In genomic region chr12:51405801-51406207, GRCh38 we compare ENCODE assay signal across 36 cellular contexts. TPM values are rescaled to one million over a fixed set of nuclear protein-coding genes. Genes with fewer than 3 reads are reported as not detected.
A peak's percentile ranks its signal among the peaks of the same experiment; 100 is the strongest.
DNase-seq lines count a peak whose midpoint lies in the region; ATAC-seq and TF ChIP-seq lines count a peak whose summit lies in the region.
"Had no signal": no experiment of that assay in that cellular context is flagged by ENCODE, and none has a peak within 500 bp of the region (broad histone marks: within the 10 kb centered on the region; RNA-seq: fewer than 3 reads in every experiment).

No MANE protein-coding gene starts in this region.

- no peak overlapping the region for H3K4me3 ChIP-seq in BE2C (ENCODE audit: low read depth, low read length)
- H3K4me3 ChIP-seq in LNCaP clone FGC (ENCODE audit: low read depth, low read length) = no peak overlapping the region
- H3K4me3 ChIP-seq in body of pancreas = no peak overlapping the region
- H3K4me3 ChIP-seq in mucosa of stomach (ENCODE audit: low read length) = no peak overlapping the region
- no peak overlapping the region for H3K4me3 ChIP-seq in Karpas-422 (ENCODE audit: low read length)
- H3K4me3 ChIP-seq: BLaER1, gastrocnemius medialis, HAP-1, smooth muscle cell, thyroid gland had no signal

- no peaks in the 10 kb centered on the region for H3K36me3 ChIP-seq in BE2C
- no peaks in the 10 kb centered on the region for H3K36me3 ChIP-seq in body of pancreas (replicated peaks in 1 of 2; ENCODE audit: insufficient read depth in 1 of 2, low read depth in 2 of 2)
- H3K36me3 ChIP-seq in mucosa of stomach (ENCODE audit: control insufficient read depth, insufficient read depth, low read length) = no peaks in the 10 kb centered on the region
- H3K36me3 ChIP-seq in Karpas-422 (ENCODE audit: insufficient read depth, low read length) = no peaks in the 10 kb centered on the region
- H3K36me3 ChIP-seq: BLaER1, gastrocnemius medialis, HAP-1, thyroid gland, WERI-Rb-1 had no signal

- no peak overlapping the region for H3K27ac Mint-ChIP-seq in T-cell
- H3K27ac Mint-ChIP-seq: nephron had no signal

- POLR2A ChIA-PET in T-cell (lab: Charles Lee) = no interaction called here

- DNase-seq in BE2C = peak; percentile 81
- DNase-seq in LNCaP clone FGC (ENCODE audit: low read depth) = peak; percentile 34
- no peak for DNase-seq in body of pancreas
- DNase-seq in T-cell = no peak
- no peak for DNase-seq in Karpas-422
- no peak for DNase-seq in left lobe of liver (ENCODE audit: low spot score)
- no peak for DNase-seq in Right ventricle myocardium inferior (ENCODE audit: missing footprints)
- DNase-seq: ACHN; activated CD4-positive, alpha-beta T cell treated with anti-CD3 and anti-CD28 coated beads for 48 hours; activated CD8-positive, alpha-beta memory T cell treated with anti-CD3 and anti-CD28 coated beads for 24 hours; activated effector memory CD4-positive, alpha-beta T cell treated with anti-CD3 and anti-CD28 coated beads, Interleukin-2, amount 50 U/mL, for 16 hours; activated T-cell treated with anti-CD3 and anti-CD28 coated beads, Interleukin-2, amount 50 U/mL, for 1 hour; central memory CD4-positive, alpha-beta T cell; COR-L47; dermis blood vessel endothelial cell; gastrocnemius medialis; left ventricle myocardium superior; midbrain; MV-4-11; NCI-H226; retina; stimulated activated CD4-positive, alpha-beta T cell treated with anti-CD3 and anti-CD28 coated beads, Interleukin-1b, Interleukin-23, amount 100 ng/mL, for 48 hours; stimulated activated CD8-positive, alpha-beta memory T cell treated with anti-CD3 and anti-CD28 coated beads, Interleukin-4, amount 100 ng/mL, for 48 hours; stimulated activated naive CD8-positive, alpha-beta T cell treated with anti-CD3 and anti-CD28 coated beads, Interleukin-15, amount 100 ng/mL, for 72 hours; T-helper 9 cell; thyroid gland; WERI-Rb-1 had no signal

- H3K36me3 Mint-ChIP-seq in T-cell = no peaks in the 10 kb centered on the region

- CTCF ChIA-PET in T-cell (lab: Charles Lee) = no interaction called here

- H3K27me3 ChIP-seq in BE2C (no peaks in the 10 kb centered on the region), body of pancreas (no peaks in the 10 kb centered on the region), mucosa of stomach (ENCODE audit: control insufficient read depth, insufficient read depth, low read length) (no peaks in the 10 kb centered on the region), Karpas-422 (ENCODE audit: low read length) (no peaks in the 10 kb centered on the region)
- H3K27me3 ChIP-seq: BLaER1, gastrocnemius medialis, thyroid gland had no signal

- no peak overlapping the region for H3K27ac ChIP-seq in body of pancreas
- H3K27ac ChIP-seq in Karpas-422 (ENCODE audit: low read length) = no peak overlapping the region
- H3K27ac ChIP-seq: BLaER1, gastrocnemius medialis, KMS-11, RWPE1, thyroid gland, WERI-Rb-1 had no signal

- H3K9me2 ChIP-seq in Karpas-422 (replicated peaks; ENCODE audit: insufficient read depth, low read length) = no peaks in the 10 kb centered on the region

- no peak for TF ChIP-seq CTCF in BE2C (IDR thresholded peaks at IDR 0.05; ENCODE audit: low read depth, low read length)
- no peak for TF ChIP-seq CTCF in LNCaP clone FGC (IDR thresholded peaks at IDR 0.05; ENCODE audit: control insufficient read depth, extremely low read depth, insufficient read depth)
- TF ChIP-seq CTCF in body of pancreas (IDR thresholded peaks at IDR 0.05) = no peak

- 0 out of 2 replicates have a peak, but pooled peaks cover 3% of the 10 kb centered on the region for H4K20me1 ChIP-seq in Karpas-422 (ENCODE audit: insufficient read depth, low read depth, low read length)
- H4K20me1 ChIP-seq: BLaER1 had no signal

- intact Hi-C loops in body of pancreas (cut with DNase I) = no loop called here
- intact Hi-C loops in Right ventricle myocardium inferior (cut with DNase I) = no loop called here

- H3K4me1 Mint-ChIP-seq in T-cell = peaks cover 0 to 9% (median 1%) of the 10 kb centered on the region in 3 donors
- H3K4me1 Mint-ChIP-seq: nephron had no signal

- WGBS in body of pancreas, 2 donors = 70 to 93% methylated on average over 3 of the region's 3 CpGs

- H3K4me2 ChIP-seq in Karpas-422 (ENCODE audit: low read depth, low read length, poor library complexity, severe bottlenecking) = no peak overlapping the region
- H3K4me2 ChIP-seq: BLaER1, KMS-11, smooth muscle cell had no signal

- ATAC-seq in body of pancreas = peak; percentile 15
- ATAC-seq in T-cell (replicated peaks in 1 of 4) = no peak
- ATAC-seq in left lobe of liver = no peak
- ATAC-seq in Right ventricle myocardium inferior = no peak
- ATAC-seq: gastrocnemius medialis; left ventricle myocardium superior; stimulated activated naive CD8-positive, alpha-beta T cell treated with anti-CD3 and anti-CD28 coated beads, Interleukin-15, amount 100 ng/mL, for 72 hours had no signal

- H2AFZ ChIP-seq in Karpas-422 (ENCODE audit: low read length) = no peak overlapping the region

- H3K9me3 ChIP-seq in BE2C (no peaks in the 10 kb centered on the region), body of pancreas (no peaks in the 10 kb centered on the region), mucosa of stomach (ENCODE audit: control insufficient read depth, low read length) (no peaks in the 10 kb centered on the region), Karpas-422 (ENCODE audit: low read length) (no peaks in the 10 kb centered on the region)
- H3K9me3 ChIP-seq: BLaER1, gastrocnemius medialis, HAP-1, thyroid gland had no signal

- no peak for TF ChIP-seq POLR2A in body of pancreas (IDR thresholded peaks at IDR 0.05)

- no peaks in the 10 kb centered on the region for H3K79me2 ChIP-seq in Karpas-422 (ENCODE audit: low read length)

- no peak overlapping the region for H3K4me3 Mint-ChIP-seq in T-cell
- H3K4me3 Mint-ChIP-seq: nephron; stimulated activated naive CD8-positive, alpha-beta T cell treated with anti-CD3 and anti-CD28 coated beads, Interleukin-15, amount 100 ng/mL, for 72 hours had no signal

- peaks cover 0 to 3% of the 10 kb centered on the region in 2 donors for H3K27me3 Mint-ChIP-seq in T-cell
- H3K27me3 Mint-ChIP-seq: stimulated activated naive CD8-positive, alpha-beta T cell treated with anti-CD3 and anti-CD28 coated beads, Interleukin-15, amount 100 ng/mL, for 72 hours had no signal

- H3K9ac ChIP-seq in mucosa of stomach (ENCODE audit: low read length) (peak overlapping the region; percentile 40), Karpas-422 (ENCODE audit: low read length) (no peak overlapping the region)
- H3K9ac ChIP-seq: BLaER1, KMS-11 had no signal

- no peaks in the 10 kb centered on the region for H3K9me3 Mint-ChIP-seq in T-cell
- H3K9me3 Mint-ChIP-seq: nephron; stimulated activated naive CD8-positive, alpha-beta T cell treated with anti-CD3 and anti-CD28 coated beads, Interleukin-15, amount 100 ng/mL, for 72 hours had no signal

- H3K4me1 ChIP-seq in BE2C = peaks cover 58% of the 10 kb centered on the region
- no peaks in the 10 kb centered on the region for H3K4me1 ChIP-seq in body of pancreas
- peaks cover 65% of the 10 kb centered on the region for H3K4me1 ChIP-seq in mucosa of stomach (ENCODE audit: control insufficient read depth, insufficient read depth, low read length)
- H3K4me1 ChIP-seq in Karpas-422 (ENCODE audit: low read length) = no peaks in the 10 kb centered on the region
- H3K4me1 ChIP-seq: BLaER1, gastrocnemius medialis, HAP-1, thyroid gland had no signal

RNA-seq across cellular contexts. Expression of gene GALNT6, which starts 14.6 kb away (rescaled TPM):
- polyA plus RNA-seq in BE2C (2012; ENCODE audit: insufficient read depth, insufficient read length, low read depth) = 5.9 TPM
- total RNA-seq in body of pancreas (1 to 10 TPM; 8.6 to 9.3 TPM), T-cell (10 to 100 TPM in 2 of 5 donors, 1 to 10 TPM in 3; 5.3 to 19.6 (median 7.9) TPM), left lobe of liver (1.7 TPM), Right ventricle myocardium inferior (1.7 TPM)
- total RNA-seq in Karpas-422 (2014; rRNA removed; shearing (Covaris generic); ENCODE audit: low replicate concordance) = 9.1 and 9.6 TPM in 2 replicates

RNA-seq across cellular contexts. Expression of gene SLC4A8, which starts 18.8 kb away (rescaled TPM):
- polyA plus RNA-seq in BE2C (2012; ENCODE audit: insufficient read depth, insufficient read length, low read depth) = 12.2 TPM
- 1 to 10 TPM; 1.6 to 2.3 TPM for total RNA-seq in body of pancreas
- total RNA-seq in T-cell = 1 to 10 TPM in 3 of 5 donors, under 1 TPM in 2; 0.82 to 3.3 (median 1.1) TPM
- total RNA-seq in Karpas-422 (2014; rRNA removed; shearing (Covaris generic); ENCODE audit: low replicate concordance) = 0.43 and 9.1 TPM in 2 replicates
- total RNA-seq in left lobe of liver = 0.35 TPM
- total RNA-seq in Right ventricle myocardium inferior = 0.08 TPM

RNA-seq across cellular contexts. Expression of gene CELA1, which starts 59.3 kb away (rescaled TPM):
- not detected for polyA plus RNA-seq in BE2C (2012; ENCODE audit: insufficient read depth, insufficient read length, low read depth)
- total RNA-seq in body of pancreas = not detected
- total RNA-seq in T-cell = 1 to 10 TPM in 2 of 5 donors, under 1 TPM in 3; 0.47 to 3.5 (median 0.88) TPM
- not detected in 2 replicates for total RNA-seq in Karpas-422 (2014; rRNA removed; shearing (Covaris generic); ENCODE audit: low replicate concordance)
- not detected for total RNA-seq in left lobe of liver
- not detected for total RNA-seq in Right ventricle myocardium inferior
- total RNA-seq: dermis blood vessel endothelial cell, gastrocnemius medialis, left ventricle myocardium superior, OCI-LY7, osteocyte, smooth muscle cell, thyroid gland had no signal
- polyA plus RNA-seq: smooth muscle cell had no signal

Comparison
In these comparisons a context has a peak if more than half of its experiments do, and no peak if none do; other contexts are left out.
1. DNase-seq: peak in BE2C (single experiment) and LNCaP clone FGC (single experiment); none in body of pancreas (0 of 4), T-cell (0 of 34), Karpas-422 (single experiment), left lobe of liver (single experiment) and Right ventricle myocardium inferior (single experiment).